ENCODE assay signal across 8 cellular contexts in genomic region chr7:74606909-74607255, GRCh38. TPM values are rescaled to one million over a fixed set of nuclear protein-coding genes. Genes with fewer than 3 reads are reported as not detected.
DNase-seq lines count a peak whose midpoint lies in the region; ATAC-seq and TF ChIP-seq lines count a peak whose summit lies in the region.

No MANE protein-coding gene starts in this region.

- H3K4me3 ChIP-seq in Loucy (ENCODE audit: low read length, poor library complexity, severe bottlenecking) (peak overlapping the region; percentile 69), neural progenitor cell (peak overlapping the region; percentile 36)

- no peaks in the 10 kb centered on the region for H3K9me2 ChIP-seq in Loucy (replicated peaks; ENCODE audit: low read depth, low read length)

- H3K4me1 Mint-ChIP-seq in CD14-positive monocyte, result peaks cover 26% of the 10 kb centered on the region
- H3K4me1 Mint-ChIP-seq in effector memory CD8-positive, alpha-beta T cell (ENCODE audit: low read depth in 2 of 2), result peaks cover 7% of the 10 kb centered on the region in 2 donors
- peaks cover 6% of the 10 kb centered on the region for H3K4me1 Mint-ChIP-seq in neural progenitor cell

- H3K4me3 Mint-ChIP-seq in CD14-positive monocyte, result peak overlapping the region; percentile 74 to 87
- H3K4me3 Mint-ChIP-seq in effector memory CD8-positive, alpha-beta T cell, result peak overlapping the region; percentile 79
- no peak overlapping the region for H3K4me3 Mint-ChIP-seq in neural progenitor cell

- no peak overlapping the region for H3K27ac ChIP-seq in neural progenitor cell

- no peak for ATAC-seq in effector memory CD8-positive, alpha-beta T cell (replicated peaks)
- ATAC-seq in HG02938 (IDR thresholded peaks at IDR 0.05; ENCODE audit: unreplicated experiment), result no peak

- intact Hi-C loops in CD14-positive monocyte (cut with micrococcal nuclease), result no loop called here

- H3K4me2 ChIP-seq in Loucy (ENCODE audit: low read depth, low read length, poor library complexity, severe bottlenecking) (peak overlapping the region; percentile 70), neural progenitor cell (peak overlapping the region; percentile 75)

- H3K9me3 ChIP-seq in Loucy (ENCODE audit: insufficient read depth, low read depth, low read length) (no peaks in the 10 kb centered on the region), neural progenitor cell (ENCODE audit: low read depth) (no peaks in the 10 kb centered on the region)

- H3K27ac Mint-ChIP-seq in CD14-positive monocyte (no peak overlapping the region), neural progenitor cell (no peak overlapping the region)
- peak overlapping the region; percentile 46 to 53 for H3K27ac Mint-ChIP-seq in effector memory CD8-positive, alpha-beta T cell

- H3K36me3 ChIP-seq in Loucy (ENCODE audit: insufficient read depth, low read length) (no peaks in the 10 kb centered on the region), neural progenitor cell (no peaks in the 10 kb centered on the region)

- H3K4me1 ChIP-seq in Loucy (ENCODE audit: insufficient read depth, low read length, poor library complexity, severe bottlenecking) (peaks cover 10% of the 10 kb centered on the region), neural progenitor cell (peaks cover 4% of the 10 kb centered on the region)

- H2AFZ ChIP-seq in Loucy (ENCODE audit: low read length) (peak overlapping the region; percentile 85), neural progenitor cell (replicated peaks) (no peak overlapping the region)

- H3K9me3 Mint-ChIP-seq in CD14-positive monocyte (peaks cover 0 to 3% (median 0%) of the 10 kb centered on the region in 7 donors), neural progenitor cell (no peaks in the 10 kb centered on the region)
- no peaks in the 10 kb centered on the region for H3K9me3 Mint-ChIP-seq in effector memory CD8-positive, alpha-beta T cell

- TF ChIP-seq CTCF in CD14-positive monocyte (IDR thresholded peaks at IDR 0.05) (no peak), Loucy (conservative IDR thresholded peaks at IDR 0.05; ENCODE audit: low read length) (no peak), neural progenitor cell (IDR thresholded peaks at IDR 0.05) (no peak)

- peaks cover 3 to 16% (median 14%) of the 10 kb centered on the region in 3 donors for H3K27me3 Mint-ChIP-seq in CD14-positive monocyte (ENCODE audit: low read depth in 3 of 3)
- no peaks in the 10 kb centered on the region for H3K27me3 Mint-ChIP-seq in effector memory CD8-positive, alpha-beta T cell
- H3K27me3 Mint-ChIP-seq in neural progenitor cell (ENCODE audit: insufficient read depth, low read depth), result peaks cover 11% of the 10 kb centered on the region

- no peaks in the 10 kb centered on the region for H3K27me3 ChIP-seq in Loucy (ENCODE audit: insufficient read depth, low read length, poor library complexity, severe bottlenecking)
- no peaks in the 10 kb centered on the region for H3K27me3 ChIP-seq in neural progenitor cell

- H4K20me1 ChIP-seq in Loucy (ENCODE audit: insufficient read depth, low read length, poor library complexity, severe bottlenecking), result no peaks in the 10 kb centered on the region
- H4K20me1 ChIP-seq in neural progenitor cell (ENCODE audit: low read depth), result no peaks in the 10 kb centered on the region

- peak overlapping the region; percentile 34 for H3K9ac ChIP-seq in Loucy (ENCODE audit: low read depth, low read length, poor library complexity, severe bottlenecking)
- no peak overlapping the region for H3K9ac ChIP-seq in neural progenitor cell

- H3K36me3 Mint-ChIP-seq in CD14-positive monocyte (peaks cover 0 to 2% of the 10 kb centered on the region in 2 donors), neural progenitor cell (peaks cover 5% of the 10 kb centered on the region)
- no peaks in the 10 kb centered on the region for H3K36me3 Mint-ChIP-seq in effector memory CD8-positive, alpha-beta T cell (ENCODE audit: insufficient read depth)

- no peaks in the 10 kb centered on the region for H3F3A ChIP-seq in Loucy (ENCODE audit: low read depth)
- peaks cover 23% of the 10 kb centered on the region for H3F3A ChIP-seq in neural progenitor cell (ENCODE audit: low read depth)

- no peak for DNase-seq in CD14-positive monocyte (ENCODE audit: low spot score)
- no peak for DNase-seq in effector memory CD8-positive, alpha-beta T cell
- DNase-seq in neural progenitor cell (ENCODE audit: low spot score), result no peak
- DNase-seq in NCI-H1436 (lab: John Stamatoyannopoulos, UW), result no peak
- DNase-seq in NCI-H446 (lab: John Stamatoyannopoulos, UW), result no peak
- no peak for DNase-seq in stimulated activated CD4-positive, alpha-beta T cell treated with anti-CD3 and anti-CD28 coated beads, Interleukin-4, amount 100 ng/mL, for 4 hours

- H3K79me2 ChIP-seq in Loucy (ENCODE audit: insufficient read depth, low read length) (no peaks in the 10 kb centered on the region), neural progenitor cell (ENCODE audit: low read depth) (no peaks in the 10 kb centered on the region)

RNA-seq across cellular contexts. Expression of gene GTF2I, which starts 50.6 kb away (rescaled TPM):
- polyA plus RNA-seq in CD14-positive monocyte, result 10 to 100 TPM; 20.9 to 28.2 TPM
- 256 and 310 TPM in 2 replicates for total RNA-seq in neural progenitor cell (ENCODE audit: low replicate concordance)

Comparison
In these comparisons a context has a peak if more than half of its experiments do, and no peak if none do; other contexts are left out.
1. H3K27ac Mint-ChIP-seq: peak in effector memory CD8-positive, alpha-beta T cell (2 of 2); none in CD14-positive monocyte (0 of 7) and neural progenitor cell (single experiment).